Comparison of ENCODE assay signal across 8 cellular contexts in genomic region chr5:59040007-59040803, GRCh38.
A peak's percentile ranks its signal among the peaks of the same experiment; 100 is the strongest.
DNase-seq lines count a peak whose midpoint lies in the region; ATAC-seq and TF ChIP-seq lines count a peak whose summit lies in the region.

No MANE protein-coding gene starts in this region.

- H3K27ac ChIP-seq in RWPE2 (ENCODE audit: poor library complexity, severe bottlenecking) (no peak overlapping the region), esophagus squamous epithelium (peak overlapping the region; percentile 72 to 91 (median 80)), osteoblast (ENCODE audit: low read depth, low read length) (peak overlapping the region; percentile 90)

- H3K4me1 ChIP-seq in RWPE2 (ENCODE audit: insufficient read depth, poor library complexity, severe bottlenecking) (peaks cover 40% of the 10 kb centered on the region), esophagus squamous epithelium (peaks cover 0 to 63% (median 23%) of the 10 kb centered on the region in 3 donors), osteoblast (ENCODE audit: insufficient read depth, low read length) (peaks cover 46% of the 10 kb centered on the region)

- peak overlapping the region; percentile 91 for H3K4me2 ChIP-seq in osteoblast (ENCODE audit: insufficient read depth, low read length)

- ATAC-seq in RWPE2 (ENCODE audit: low read depth), result no peak
- ATAC-seq in HG03095 (IDR thresholded peaks at IDR 0.05; ENCODE audit: unreplicated experiment), result no peak
- no peak for ATAC-seq in GM21515 (IDR thresholded peaks at IDR 0.05; ENCODE audit: unreplicated experiment)

- TF ChIP-seq CTCF in GM06990 (IDR thresholded peaks at IDR 0.05; ENCODE audit: insufficient read depth, low read length, poor library complexity, severe bottlenecking) (no peak), RWPE2 (IDR thresholded peaks at IDR 0.05; ENCODE audit: poor library complexity, severe bottlenecking) (no peak), esophagus squamous epithelium (IDR thresholded peaks at IDR 0.05) (no peak), osteoblast (IDR thresholded peaks at IDR 0.05; ENCODE audit: extremely low read depth, low read depth, low read length) (no peak)

- no peak for TF ChIP-seq POLR2A in esophagus squamous epithelium (IDR thresholded peaks at IDR 0.05)

- peak overlapping the region; percentile 93 for H2AFZ ChIP-seq in osteoblast (ENCODE audit: low read length)

- H3K9me3 ChIP-seq in RWPE2 (ENCODE audit: severe bottlenecking), result no peaks in the 10 kb centered on the region
- H3K9me3 ChIP-seq in esophagus squamous epithelium, result no peaks in the 10 kb centered on the region
- no peaks in the 10 kb centered on the region for H3K9me3 ChIP-seq in osteoblast (ENCODE audit: low read depth, low read length)

- WGBS in esophagus squamous epithelium, 2 donors, result 40 to 66% methylated on average over 8 to 9 of the region's 14 CpGs

- H3K27me3 ChIP-seq in GM06990 (replicated peaks; ENCODE audit: control insufficient read depth, insufficient read depth, low read length), result peaks cover 2% of the 10 kb centered on the region; the same call in 1 of the 2 replicates
- no peaks in the 10 kb centered on the region for H3K27me3 ChIP-seq in RWPE2 (ENCODE audit: insufficient read depth, poor library complexity, severe bottlenecking)
- peaks cover 0 to 15% (median 0%) of the 10 kb centered on the region in 4 donors for H3K27me3 ChIP-seq in esophagus squamous epithelium
- H3K27me3 ChIP-seq in osteoblast (ENCODE audit: insufficient read depth, low read length), result no peaks in the 10 kb centered on the region

- peaks cover 34% of the 10 kb centered on the region for H3K79me2 ChIP-seq in osteoblast (ENCODE audit: insufficient read depth, low read length)

- H3K36me3 ChIP-seq in GM06990 (ENCODE audit: control insufficient read depth, insufficient read depth, low read length) (no peaks in the 10 kb centered on the region), RWPE2 (ENCODE audit: low read depth) (no peaks in the 10 kb centered on the region), esophagus squamous epithelium (no peaks in the 10 kb centered on the region), osteoblast (ENCODE audit: insufficient read depth, low read length) (no peaks in the 10 kb centered on the region)

- no peak for DNase-seq in GM06990 (ENCODE audit: extremely low read depth, insufficient read length)
- no peak for DNase-seq in RWPE2 (ENCODE audit: low spot score)
- DNase-seq in esophagus squamous epithelium (lab: John Stamatoyannopoulos, UW), result no peak
- peak; percentile 64 for DNase-seq in osteoblast (ENCODE audit: insufficient read length, low spot score, missing footprints)
- DNase-seq in activated gamma-delta T cell (lab: John Stamatoyannopoulos, UW), result no peak
- no peak for DNase-seq in SHP77 (lab: John Stamatoyannopoulos, UW)

- H3K4me3 ChIP-seq in GM06990 (replicated peaks; ENCODE audit: low read depth, low read length), result peak overlapping the region; percentile 22
- peak overlapping the region; percentile 53 for H3K4me3 ChIP-seq in RWPE2 (ENCODE audit: severe bottlenecking)
- peak overlapping the region; percentile 54 to 77 (median 70) for H3K4me3 ChIP-seq in esophagus squamous epithelium
- H3K4me3 ChIP-seq in osteoblast (ENCODE audit: insufficient read depth, low read length), result peak overlapping the region; percentile 85

- no peaks in the 10 kb centered on the region for H4K20me1 ChIP-seq in osteoblast (ENCODE audit: insufficient read depth, low read length)

- intact Hi-C loops in esophagus squamous epithelium (cut with DNase I), result no loop called here

Comparison
In these comparisons a context has a peak if more than half of its experiments do, and no peak if none do; other contexts are left out.
1. H3K4me3 ChIP-seq: peak in every context shown above with its lines; median percentile 85 in osteoblast; 70 in esophagus squamous epithelium; 53 in RWPE2; 22 in GM06990.